ENCODE assay signal across 20 cellular contexts in genomic region chr20:9156529-9157280, GRCh38.
"Had no signal": no experiment of that assay in that cellular context is flagged by ENCODE, and none has a peak within 500 bp of the region (broad histone marks: within the 10 kb centered on the region; RNA-seq: fewer than 3 reads in every experiment).

No MANE protein-coding gene starts in this region.

- H3K27ac ChIP-seq: body of pancreas, epithelial cell of prostate, sigmoid colon, SK-N-MC had no signal

- H3K36me3 ChIP-seq: sigmoid colon had no signal

- H3K4me3 ChIP-seq: body of pancreas, mucosa of descending colon, sigmoid colon, SK-N-MC had no signal

- ATAC-seq: activated CD8-positive, alpha-beta memory T cell treated with anti-CD3 and anti-CD28 coated beads, Interleukin-2, amount 10 ng/mL, durations not matched to agents 7 days and 5 days; activated T-helper 17 cell treated with anti-CD3 and anti-CD28 coated beads, Interleukin-2, amount 50 U/mL, for 72 hours; body of pancreas; mucosa of descending colon; WTC11 had no signal

- FAIRE-seq: colon, keratinocyte, TTC549 had no signal

- DNase-seq: activated CD4-positive, alpha-beta memory T cell treated with anti-CD3 and anti-CD28 coated beads for 36 hours; activated CD4-positive, alpha-beta T cell treated with anti-CD3 and anti-CD28 coated beads for 4 hours; activated CD8-positive, alpha-beta memory T cell treated with anti-CD3 and anti-CD28 coated beads, Interleukin-2, amount 10 ng/mL, durations not matched to agents 7 days and 5 days; activated naive CD4-positive, alpha-beta T cell; activated naive CD8-positive, alpha-beta T cell treated with anti-CD3 and anti-CD28 coated beads, Interleukin-2, amount 10 ng/mL, durations not matched to agents 7 days and 5 days; body of pancreas; caudate nucleus; endodermal cell; mucosa of descending colon; naive B cell; sigmoid colon; stimulated activated CD8-positive, alpha-beta memory T cell treated with anti-CD3 and anti-CD28 coated beads, Interleukin-4, amount 100 ng/mL, for 48 hours; stimulated activated naive CD4-positive, alpha-beta T cell had no signal

- H3K27me3 ChIP-seq: body of pancreas, sigmoid colon had no signal

- H3K4me1 ChIP-seq: body of pancreas had no signal
